ENCODE assay signal across 15 cellular contexts in the genomic region with DNA sequence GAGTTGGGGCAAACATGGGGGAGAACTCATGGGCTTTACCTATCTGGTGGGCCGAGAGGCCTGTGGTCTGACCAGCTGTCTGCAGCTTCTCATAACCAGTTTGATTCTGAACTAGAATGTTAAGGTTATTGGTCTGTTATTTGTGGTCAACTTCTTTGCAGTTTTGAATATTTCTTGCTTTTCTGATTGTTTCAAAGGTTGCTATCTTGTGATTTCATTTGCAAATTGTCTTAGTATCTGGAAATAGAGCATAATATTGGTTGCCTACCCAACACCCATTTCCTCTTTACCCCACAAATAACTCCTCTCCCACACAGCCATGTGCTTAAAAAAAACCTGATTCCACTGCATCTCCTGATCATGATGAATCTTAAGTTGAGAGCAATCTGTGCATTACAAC. TPM values are rescaled to one million over a fixed set of nuclear protein-coding genes. Genes with fewer than 3 reads are reported as not detected.
DNase-seq lines count a peak whose midpoint lies in the region; ATAC-seq and TF ChIP-seq lines count a peak whose summit lies in the region.
"Had no signal": no experiment of that assay in that cellular context is flagged by ENCODE, and none has a peak within 500 bp of the region (broad histone marks: within the 10 kb centered on the region; RNA-seq: fewer than 3 reads in every experiment).

No MANE protein-coding gene starts in this region.

- H3K27ac ChIP-seq in neutrophil, result peak overlapping the region; percentile 37
- H3K27ac ChIP-seq in gastroesophageal sphincter, result no peak overlapping the region
- H3K27ac ChIP-seq: esophagus muscularis mucosa, right atrium auricular region, thoracic aorta had no signal

- no peak overlapping the region for H3K4me3 ChIP-seq in neutrophil (ENCODE audit: low read depth in 1 of 2, low read length in 1 of 2)
- no peak overlapping the region for H3K4me3 ChIP-seq in gastroesophageal sphincter
- H3K4me3 ChIP-seq: esophagus muscularis mucosa, right atrium auricular region, thoracic aorta had no signal

- H3K27me3 ChIP-seq in neutrophil (no peaks in the 10 kb centered on the region), gastroesophageal sphincter (no peaks in the 10 kb centered on the region)
- H3K27me3 ChIP-seq: esophagus muscularis mucosa, right atrium auricular region had no signal

- no peak for TF ChIP-seq POLR2A in gastroesophageal sphincter (IDR thresholded peaks at IDR 0.05)

- WGBS in gastroesophageal sphincter (ENCODE audit: low coverage in 1 of 2), 2 donors, result 91 to 100% methylated on average over 1 of the region's 1 CpG

- H3K9me3 ChIP-seq in neutrophil, result no peaks in the 10 kb centered on the region
- H3K9me3 ChIP-seq in gastroesophageal sphincter, result no peaks in the 10 kb centered on the region
- H3K9me3 ChIP-seq: esophagus muscularis mucosa, right atrium auricular region, thoracic aorta had no signal

- H3K36me3 ChIP-seq in neutrophil (peaks cover 14% of the 10 kb centered on the region), gastroesophageal sphincter (no peaks in the 10 kb centered on the region)
- H3K36me3 ChIP-seq: esophagus muscularis mucosa, right atrium auricular region, thoracic aorta had no signal

- no peak for DNase-seq in SIG-M5 treated with dmso at 0.1 percent for 504 hours (lab: John Stamatoyannopoulos, UW; ENCODE audit: unreplicated experiment)
- no peak for DNase-seq in HuH-7.5 (ENCODE audit: low spot score)
- DNase-seq: activated CD4-positive, alpha-beta T cell treated with anti-CD3 and anti-CD28 coated beads, Interleukin-2, amount 10 ng/mL, durations not matched to agents 24 days and 14 days; activated naive CD4-positive, alpha-beta T cell treated with Interleukin-2 at 50 U/mL for 16 hours; central memory CD4-positive, alpha-beta T cell; NCI-H748 treated with DMSO at 0.1 percent for 48 hours had no signal

- ATAC-seq in GM18858 (IDR thresholded peaks at IDR 0.05; ENCODE audit: unreplicated experiment) (peak; percentile 45), GM21723 (IDR thresholded peaks at IDR 0.05; ENCODE audit: unreplicated experiment) (peak; percentile 59), HG03442 (IDR thresholded peaks at IDR 0.05; ENCODE audit: unreplicated experiment) (peak; percentile 57), HG02571 (IDR thresholded peaks at IDR 0.05; ENCODE audit: unreplicated experiment) (no peak), gastroesophageal sphincter (no peak)

- peaks cover 3 to 6% of the 10 kb centered on the region in 2 experiments for H3K4me1 ChIP-seq in neutrophil (ENCODE audit: control insufficient read depth in 1 of 2, insufficient read depth in 1 of 2, low read depth in 1 of 2, low read length in 1 of 2)
- H3K4me1 ChIP-seq in gastroesophageal sphincter, result no peaks in the 10 kb centered on the region
- H3K4me1 ChIP-seq: esophagus muscularis mucosa, right atrium auricular region had no signal

- no peak for TF ChIP-seq EP300 in gastroesophageal sphincter (IDR thresholded peaks at IDR 0.05)

- TF ChIP-seq CTCF in neutrophil (IDR thresholded peaks at IDR 0.05) (no peak), gastroesophageal sphincter (IDR thresholded peaks at IDR 0.05) (no peak)

RNA-seq across cellular contexts. Expression of gene BMP2K, which starts 39.1 kb away (rescaled TPM):
- 10 to 100 TPM; 44.6 to 70.5 (median 48.7) TPM for total RNA-seq in gastroesophageal sphincter

Comparison
In these comparisons a context has a peak if more than half of its experiments do, and no peak if none do; other contexts are left out.
1. ATAC-seq: peak in GM18858 (single experiment), GM21723 (single experiment) and HG03442 (single experiment); none in HG02571 (single experiment) and gastroesophageal sphincter (single experiment).